ENCODE assay signal across 1 cellular context in the genomic region with DNA sequence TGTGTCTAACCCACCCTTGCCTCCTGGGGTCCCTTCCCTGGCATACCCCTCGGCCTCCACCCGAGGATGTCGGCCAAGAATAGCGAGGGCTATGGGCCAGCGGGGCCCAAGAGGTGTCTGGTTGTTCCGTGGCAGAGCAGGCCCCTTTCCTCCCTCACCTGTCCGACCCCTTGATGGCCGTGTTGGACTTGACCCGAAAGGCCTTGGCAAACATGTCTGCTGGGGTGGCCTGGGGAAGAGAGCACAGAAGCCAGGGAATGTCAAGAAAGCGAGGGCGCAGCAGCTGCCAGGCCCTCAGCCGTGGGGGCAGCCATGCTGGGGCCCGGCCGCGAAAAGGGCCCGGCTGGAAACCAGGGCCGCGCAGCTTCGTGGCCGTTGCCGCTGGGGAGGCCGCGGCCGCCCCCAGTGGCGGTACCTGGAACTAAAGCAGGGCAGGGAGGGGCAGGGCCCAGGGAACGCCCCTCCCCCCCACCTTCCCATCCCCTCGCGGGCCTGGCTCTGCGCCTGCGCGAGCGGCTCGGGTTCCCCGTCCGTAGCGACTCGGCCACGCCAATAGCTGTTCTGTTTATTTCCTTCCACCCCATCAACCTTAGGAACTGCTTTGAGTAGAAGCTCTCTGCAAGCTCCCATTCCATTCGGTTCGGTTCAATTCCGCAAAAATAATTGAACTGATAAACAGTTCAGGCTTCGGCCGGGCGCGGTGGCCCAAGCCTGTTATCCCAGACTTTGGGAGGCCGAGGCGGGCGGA.
TF ChIP-seq lines count a peak whose summit lies in the region.

A gene with protein sequence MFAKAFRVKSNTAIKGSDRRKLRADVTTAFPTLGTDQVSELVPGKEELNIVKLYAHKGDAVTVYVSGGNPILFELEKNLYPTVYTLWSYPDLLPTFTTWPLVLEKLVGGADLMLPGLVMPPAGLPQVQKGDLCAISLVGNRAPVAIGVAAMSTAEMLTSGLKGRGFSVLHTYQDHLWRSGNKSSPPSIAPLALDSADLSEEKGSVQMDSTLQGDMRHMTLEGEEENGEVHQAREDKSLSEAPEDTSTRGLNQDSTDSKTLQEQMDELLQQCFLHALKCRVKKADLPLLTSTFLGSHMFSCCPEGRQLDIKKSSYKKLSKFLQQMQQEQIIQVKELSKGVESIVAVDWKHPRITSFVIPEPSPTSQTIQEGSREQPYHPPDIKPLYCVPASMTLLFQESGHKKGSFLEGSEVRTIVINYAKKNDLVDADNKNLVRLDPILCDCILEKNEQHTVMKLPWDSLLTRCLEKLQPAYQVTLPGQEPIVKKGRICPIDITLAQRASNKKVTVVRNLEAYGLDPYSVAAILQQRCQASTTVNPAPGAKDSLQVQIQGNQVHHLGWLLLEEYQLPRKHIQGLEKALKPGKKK (minus strand): TSS at position 337 of the 748 bp plus-strand sequence. CDS start 123 bp downstream, at position 214.

TF ChIP-seq in K562, 482 proteins besides CTCF, POLR2A, EP300 and RAD21 (continued from another document and continues in another):
- TF ChIP-seq, protein P1, sequence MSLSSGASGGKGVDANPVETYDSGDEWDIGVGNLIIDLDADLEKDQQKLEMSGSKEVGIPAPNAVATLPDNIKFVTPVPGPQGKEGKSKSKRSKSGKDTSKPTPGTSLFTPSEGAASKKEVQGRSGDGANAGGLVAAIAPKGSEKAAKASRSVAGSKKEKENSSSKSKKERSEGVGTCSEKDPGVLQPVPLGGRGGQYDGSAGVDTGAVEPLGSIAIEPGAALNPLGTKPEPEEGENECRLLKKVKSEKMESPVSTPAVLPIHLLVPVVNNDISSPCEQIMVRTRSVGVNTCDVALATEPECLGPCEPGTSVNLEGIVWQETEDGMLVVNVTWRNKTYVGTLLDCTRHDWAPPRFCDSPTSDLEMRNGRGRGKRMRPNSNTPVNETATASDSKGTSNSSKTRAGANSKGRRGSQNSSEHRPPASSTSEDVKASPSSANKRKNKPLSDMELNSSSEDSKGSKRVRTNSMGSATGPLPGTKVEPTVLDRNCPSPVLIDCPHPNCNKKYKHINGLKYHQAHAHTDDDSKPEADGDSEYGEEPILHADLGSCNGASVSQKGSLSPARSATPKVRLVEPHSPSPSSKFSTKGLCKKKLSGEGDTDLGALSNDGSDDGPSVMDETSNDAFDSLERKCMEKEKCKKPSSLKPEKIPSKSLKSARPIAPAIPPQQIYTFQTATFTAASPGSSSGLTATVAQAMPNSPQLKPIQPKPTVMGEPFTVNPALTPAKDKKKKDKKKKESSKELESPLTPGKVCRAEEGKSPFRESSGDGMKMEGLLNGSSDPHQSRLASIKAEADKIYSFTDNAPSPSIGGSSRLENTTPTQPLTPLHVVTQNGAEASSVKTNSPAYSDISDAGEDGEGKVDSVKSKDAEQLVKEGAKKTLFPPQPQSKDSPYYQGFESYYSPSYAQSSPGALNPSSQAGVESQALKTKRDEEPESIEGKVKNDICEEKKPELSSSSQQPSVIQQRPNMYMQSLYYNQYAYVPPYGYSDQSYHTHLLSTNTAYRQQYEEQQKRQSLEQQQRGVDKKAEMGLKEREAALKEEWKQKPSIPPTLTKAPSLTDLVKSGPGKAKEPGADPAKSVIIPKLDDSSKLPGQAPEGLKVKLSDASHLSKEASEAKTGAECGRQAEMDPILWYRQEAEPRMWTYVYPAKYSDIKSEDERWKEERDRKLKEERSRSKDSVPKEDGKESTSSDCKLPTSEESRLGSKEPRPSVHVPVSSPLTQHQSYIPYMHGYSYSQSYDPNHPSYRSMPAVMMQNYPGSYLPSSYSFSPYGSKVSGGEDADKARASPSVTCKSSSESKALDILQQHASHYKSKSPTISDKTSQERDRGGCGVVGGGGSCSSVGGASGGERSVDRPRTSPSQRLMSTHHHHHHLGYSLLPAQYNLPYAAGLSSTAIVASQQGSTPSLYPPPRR (CRISPR knock-in tag; IDR thresholded peaks at IDR 0.05; ENCODE audit: borderline replicate concordance) = peak; percentile 99
- TF ChIP-seq, protein P2, sequence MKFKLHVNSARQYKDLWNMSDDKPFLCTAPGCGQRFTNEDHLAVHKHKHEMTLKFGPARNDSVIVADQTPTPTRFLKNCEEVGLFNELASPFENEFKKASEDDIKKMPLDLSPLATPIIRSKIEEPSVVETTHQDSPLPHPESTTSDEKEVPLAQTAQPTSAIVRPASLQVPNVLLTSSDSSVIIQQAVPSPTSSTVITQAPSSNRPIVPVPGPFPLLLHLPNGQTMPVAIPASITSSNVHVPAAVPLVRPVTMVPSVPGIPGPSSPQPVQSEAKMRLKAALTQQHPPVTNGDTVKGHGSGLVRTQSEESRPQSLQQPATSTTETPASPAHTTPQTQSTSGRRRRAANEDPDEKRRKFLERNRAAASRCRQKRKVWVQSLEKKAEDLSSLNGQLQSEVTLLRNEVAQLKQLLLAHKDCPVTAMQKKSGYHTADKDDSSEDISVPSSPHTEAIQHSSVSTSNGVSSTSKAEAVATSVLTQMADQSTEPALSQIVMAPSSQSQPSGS (CRISPR knock-in tag; IDR thresholded peaks at IDR 0.05) = no peak
- TF ChIP-seq, protein P3, sequence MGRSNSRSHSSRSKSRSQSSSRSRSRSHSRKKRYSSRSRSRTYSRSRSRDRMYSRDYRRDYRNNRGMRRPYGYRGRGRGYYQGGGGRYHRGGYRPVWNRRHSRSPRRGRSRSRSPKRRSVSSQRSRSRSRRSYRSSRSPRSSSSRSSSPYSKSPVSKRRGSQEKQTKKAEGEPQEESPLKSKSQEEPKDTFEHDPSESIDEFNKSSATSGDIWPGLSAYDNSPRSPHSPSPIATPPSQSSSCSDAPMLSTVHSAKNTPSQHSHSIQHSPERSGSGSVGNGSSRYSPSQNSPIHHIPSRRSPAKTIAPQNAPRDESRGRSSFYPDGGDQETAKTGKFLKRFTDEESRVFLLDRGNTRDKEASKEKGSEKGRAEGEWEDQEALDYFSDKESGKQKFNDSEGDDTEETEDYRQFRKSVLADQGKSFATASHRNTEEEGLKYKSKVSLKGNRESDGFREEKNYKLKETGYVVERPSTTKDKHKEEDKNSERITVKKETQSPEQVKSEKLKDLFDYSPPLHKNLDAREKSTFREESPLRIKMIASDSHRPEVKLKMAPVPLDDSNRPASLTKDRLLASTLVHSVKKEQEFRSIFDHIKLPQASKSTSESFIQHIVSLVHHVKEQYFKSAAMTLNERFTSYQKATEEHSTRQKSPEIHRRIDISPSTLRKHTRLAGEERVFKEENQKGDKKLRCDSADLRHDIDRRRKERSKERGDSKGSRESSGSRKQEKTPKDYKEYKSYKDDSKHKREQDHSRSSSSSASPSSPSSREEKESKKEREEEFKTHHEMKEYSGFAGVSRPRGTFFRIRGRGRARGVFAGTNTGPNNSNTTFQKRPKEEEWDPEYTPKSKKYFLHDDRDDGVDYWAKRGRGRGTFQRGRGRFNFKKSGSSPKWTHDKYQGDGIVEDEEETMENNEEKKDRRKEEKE (IDR thresholded peaks at IDR 0.05; ENCODE audit: borderline replicate concordance in 1 of 2, control insufficient read depth in 1 of 2, low read depth in 2 of 2, low read length in 1 of 2) = peak in 1 of 2 experiments; percentile 99; a peak in 2 of 4 replicates
- peak; percentile 79; the same call in 1 of the 2 replicates for TF ChIP-seq MXI1 (IDR thresholded peaks at IDR 0.05; ENCODE audit: low read depth, low read length)
- TF ChIP-seq ZNF311 (CRISPR knock-in tag; IDR thresholded peaks at IDR 0.05) = no peak
- no peak for TF ChIP-seq XRCC3 (IDR thresholded peaks at IDR 0.05)
- 0 out of 2 replicates have a peak, but pooled peaks have one; percentile 55 for TF ChIP-seq PHF21A (IDR thresholded peaks at IDR 0.05; ENCODE audit: borderline replicate concordance, low read depth)
- TF ChIP-seq KDM1A (IDR thresholded peaks at IDR 0.05) = peak in 1 of 2 experiments; percentile 86; a peak in 2 of 4 replicates
- TF ChIP-seq KHSRP (IDR thresholded peaks at IDR 0.05) = no peak
- TF ChIP-seq RBM14 (IDR thresholded peaks at IDR 0.05; ENCODE audit: borderline replicate concordance, insufficient read depth, low read depth, low read length) = 0 out of 2 replicates have a peak, but pooled peaks have one; percentile 97
- TF ChIP-seq RBBP5 (IDR thresholded peaks at IDR 0.05; ENCODE audit: borderline replicate concordance, insufficient read depth, low read length, poor library complexity, severe bottlenecking) = peak; percentile 98
- TF ChIP-seq, protein P4, sequence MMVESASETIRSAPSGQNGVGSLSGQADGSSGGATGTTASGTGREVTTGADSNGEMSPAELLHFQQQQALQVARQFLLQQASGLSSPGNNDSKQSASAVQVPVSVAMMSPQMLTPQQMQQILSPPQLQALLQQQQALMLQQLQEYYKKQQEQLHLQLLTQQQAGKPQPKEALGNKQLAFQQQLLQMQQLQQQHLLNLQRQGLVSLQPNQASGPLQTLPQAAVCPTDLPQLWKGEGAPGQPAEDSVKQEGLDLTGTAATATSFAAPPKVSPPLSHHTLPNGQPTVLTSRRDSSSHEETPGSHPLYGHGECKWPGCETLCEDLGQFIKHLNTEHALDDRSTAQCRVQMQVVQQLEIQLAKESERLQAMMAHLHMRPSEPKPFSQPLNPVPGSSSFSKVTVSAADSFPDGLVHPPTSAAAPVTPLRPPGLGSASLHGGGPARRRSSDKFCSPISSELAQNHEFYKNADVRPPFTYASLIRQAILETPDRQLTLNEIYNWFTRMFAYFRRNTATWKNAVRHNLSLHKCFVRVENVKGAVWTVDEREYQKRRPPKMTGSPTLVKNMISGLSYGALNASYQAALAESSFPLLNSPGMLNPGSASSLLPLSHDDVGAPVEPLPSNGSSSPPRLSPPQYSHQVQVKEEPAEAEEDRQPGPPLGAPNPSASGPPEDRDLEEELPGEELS (CRISPR knock-in tag; IDR thresholded peaks at IDR 0.05; ENCODE audit: borderline replicate concordance) = peak; percentile 80; the same call in 1 of the 2 replicates
- TF ChIP-seq MCM2 (IDR thresholded peaks at IDR 0.05; ENCODE audit: low read depth) = no peak
- TF ChIP-seq, protein P5, sequence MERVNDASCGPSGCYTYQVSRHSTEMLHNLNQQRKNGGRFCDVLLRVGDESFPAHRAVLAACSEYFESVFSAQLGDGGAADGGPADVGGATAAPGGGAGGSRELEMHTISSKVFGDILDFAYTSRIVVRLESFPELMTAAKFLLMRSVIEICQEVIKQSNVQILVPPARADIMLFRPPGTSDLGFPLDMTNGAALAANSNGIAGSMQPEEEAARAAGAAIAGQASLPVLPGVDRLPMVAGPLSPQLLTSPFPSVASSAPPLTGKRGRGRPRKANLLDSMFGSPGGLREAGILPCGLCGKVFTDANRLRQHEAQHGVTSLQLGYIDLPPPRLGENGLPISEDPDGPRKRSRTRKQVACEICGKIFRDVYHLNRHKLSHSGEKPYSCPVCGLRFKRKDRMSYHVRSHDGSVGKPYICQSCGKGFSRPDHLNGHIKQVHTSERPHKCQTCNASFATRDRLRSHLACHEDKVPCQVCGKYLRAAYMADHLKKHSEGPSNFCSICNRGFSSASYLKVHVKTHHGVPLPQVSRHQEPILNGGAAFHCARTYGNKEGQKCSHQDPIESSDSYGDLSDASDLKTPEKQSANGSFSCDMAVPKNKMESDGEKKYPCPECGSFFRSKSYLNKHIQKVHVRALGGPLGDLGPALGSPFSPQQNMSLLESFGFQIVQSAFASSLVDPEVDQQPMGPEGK (CRISPR knock-in tag; IDR thresholded peaks at IDR 0.05; ENCODE audit: borderline replicate concordance) = peak; percentile 85; the same call in 1 of the 2 replicates
- no peak for TF ChIP-seq ZNF764 (CRISPR knock-in tag; IDR thresholded peaks at IDR 0.05; ENCODE audit: low read depth)
- TF ChIP-seq HDAC1 (IDR thresholded peaks at IDR 0.05) = peak; percentile 91 to 99; a peak in 3 of 4 replicates
- TF ChIP-seq HNRNPLL (IDR thresholded peaks at IDR 0.05; ENCODE audit: low read depth, low read length, poor library complexity, severe bottlenecking) = no peak
- peak in 1 of 2 experiments; percentile 95; a peak in 2 of 3 replicates for TF ChIP-seq CBX3 (IDR thresholded peaks at IDR 0.05; ENCODE audit: borderline replicate concordance in 1 of 2, low read length in 2 of 2)
- TF ChIP-seq CREB1 (IDR thresholded peaks at IDR 0.05) = peak; percentile 77
- peak; percentile 84 for TF ChIP-seq CREB1 (CRISPR knock-in tag; IDR thresholded peaks at IDR 0.05)
- peak; percentile 32; the same call in 1 of the 2 replicates for TF ChIP-seq MAFK (IDR thresholded peaks at IDR 0.05; ENCODE audit: low read length)
- TF ChIP-seq TCFL5 (CRISPR knock-in tag; conservative IDR thresholded peaks at IDR 0.05) = no peak; the same call in 1 of the 2 replicates
- TF ChIP-seq, protein P6, sequence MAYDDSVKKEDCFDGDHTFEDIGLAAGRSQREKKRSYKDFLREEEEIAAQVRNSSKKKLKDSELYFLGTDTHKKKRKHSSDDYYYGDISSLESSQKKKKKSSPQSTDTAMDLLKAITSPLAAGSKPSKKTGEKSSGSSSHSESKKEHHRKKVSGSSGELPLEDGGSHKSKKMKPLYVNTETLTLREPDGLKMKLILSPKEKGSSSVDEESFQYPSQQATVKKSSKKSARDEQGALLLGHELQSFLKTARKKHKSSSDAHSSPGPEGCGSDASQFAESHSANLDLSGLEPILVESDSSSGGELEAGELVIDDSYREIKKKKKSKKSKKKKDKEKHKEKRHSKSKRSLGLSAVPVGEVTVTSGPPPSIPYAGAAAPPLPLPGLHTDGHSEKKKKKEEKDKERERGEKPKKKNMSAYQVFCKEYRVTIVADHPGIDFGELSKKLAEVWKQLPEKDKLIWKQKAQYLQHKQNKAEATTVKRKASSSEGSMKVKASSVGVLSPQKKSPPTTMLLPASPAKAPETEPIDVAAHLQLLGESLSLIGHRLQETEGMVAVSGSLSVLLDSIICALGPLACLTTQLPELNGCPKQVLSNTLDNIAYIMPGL (CRISPR knock-in tag; IDR thresholded peaks at IDR 0.05) = peak; percentile 99
- TF ChIP-seq HMG20B (CRISPR knock-in tag; IDR thresholded peaks at IDR 0.05) = no peak
- TF ChIP-seq RBM39 (optimal IDR thresholded peaks at IDR 0.05; ENCODE audit: low read depth, low read length) = peak; percentile 67
- TF ChIP-seq, protein P7, sequence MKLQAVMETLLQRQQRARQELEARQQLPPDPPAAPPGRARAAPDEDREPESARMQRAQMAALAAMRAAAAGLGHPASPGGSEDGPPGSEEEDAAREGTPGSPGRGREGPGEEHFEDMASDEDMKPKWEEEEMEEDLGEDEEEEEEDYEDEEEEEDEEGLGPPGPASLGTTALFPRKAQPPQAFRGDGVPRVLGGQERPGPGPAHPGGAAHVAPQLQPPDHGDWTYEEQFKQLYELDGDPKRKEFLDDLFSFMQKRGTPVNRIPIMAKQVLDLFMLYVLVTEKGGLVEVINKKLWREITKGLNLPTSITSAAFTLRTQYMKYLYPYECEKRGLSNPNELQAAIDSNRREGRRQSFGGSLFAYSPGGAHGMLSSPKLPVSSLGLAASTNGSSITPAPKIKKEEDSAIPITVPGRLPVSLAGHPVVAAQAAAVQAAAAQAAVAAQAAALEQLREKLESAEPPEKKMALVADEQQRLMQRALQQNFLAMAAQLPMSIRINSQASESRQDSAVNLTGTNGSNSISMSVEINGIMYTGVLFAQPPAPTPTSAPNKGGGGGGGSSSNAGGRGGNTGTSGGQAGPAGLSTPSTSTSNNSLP (IDR thresholded peaks at IDR 0.05; ENCODE audit: borderline replicate concordance, low read depth, low read length) = no peak
- TF ChIP-seq, protein P8, sequence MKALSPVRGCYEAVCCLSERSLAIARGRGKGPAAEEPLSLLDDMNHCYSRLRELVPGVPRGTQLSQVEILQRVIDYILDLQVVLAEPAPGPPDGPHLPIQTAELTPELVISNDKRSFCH (CRISPR knock-in tag; IDR thresholded peaks at IDR 0.05) = no peak
- TF ChIP-seq, protein P8 (tag; IDR thresholded peaks at IDR 0.05) = peak; percentile 97
- TF ChIP-seq CHCHD3 (CRISPR knock-in tag; IDR thresholded peaks at IDR 0.05) = peak; percentile 81; the same call in 1 of the 2 replicates
